Comparison of ENCODE assay signal across 9 cellular contexts in the genomic region with DNA sequence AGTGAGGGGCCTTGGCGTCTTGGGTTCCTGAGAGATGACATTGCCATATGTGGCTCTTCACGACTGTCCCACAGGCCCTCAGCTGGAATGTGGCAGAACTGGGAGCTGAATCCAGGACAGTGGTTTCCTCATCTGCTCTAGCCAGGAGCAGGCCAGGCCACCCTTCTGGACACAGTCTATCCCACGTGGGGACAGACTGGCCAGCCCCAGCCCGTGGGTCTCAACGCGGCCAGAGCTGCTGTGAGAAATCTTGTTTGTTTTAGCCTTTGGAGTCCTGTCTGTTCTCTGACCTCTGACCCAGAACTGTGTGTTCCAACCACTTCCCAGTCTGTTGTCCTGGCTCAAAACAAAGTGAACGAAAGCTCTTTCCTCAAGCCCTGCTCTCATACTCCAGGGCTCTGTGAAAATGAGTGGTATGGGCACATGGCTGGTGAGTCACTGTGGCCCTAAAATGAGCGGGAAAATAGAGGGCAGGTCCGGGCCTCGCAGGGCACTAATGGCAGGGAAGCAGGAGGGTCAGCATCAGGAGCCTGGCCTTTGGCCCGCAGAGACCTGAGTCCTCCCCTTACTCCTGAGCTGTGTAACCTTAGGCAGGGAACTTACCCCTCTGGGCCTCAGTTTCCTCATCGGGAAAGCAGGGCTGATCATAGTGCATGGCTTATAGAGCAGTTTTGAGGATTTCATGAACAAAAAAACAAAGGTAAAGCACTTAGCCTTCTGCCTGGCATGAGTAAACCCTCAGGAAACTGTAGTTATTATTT. TPM values are rescaled to one million over a fixed set of nuclear protein-coding genes. Genes with fewer than 3 reads are reported as not detected.
A peak's percentile ranks its signal among the peaks of the same experiment; 100 is the strongest.
DNase-seq lines count a peak whose midpoint lies in the region; ATAC-seq, FAIRE-seq and TF ChIP-seq lines count a peak whose summit lies in the region.
"Had no signal": no experiment of that assay in that cellular context is flagged by ENCODE, and none has a peak within 500 bp of the region (broad histone marks: within the 10 kb centered on the region; RNA-seq: fewer than 3 reads in every experiment).

No MANE protein-coding gene starts in this region.

- H3K27me3 ChIP-seq in gastrocnemius medialis: no peaks in the 10 kb centered on the region

- TF ChIP-seq CTCF in cardiac fibroblast (IDR thresholded peaks at IDR 0.05; ENCODE audit: low read depth, low read length): no peak
- TF ChIP-seq CTCF in kidney (IDR thresholded peaks at IDR 0.05; ENCODE audit: borderline replicate concordance, extremely low read depth, insufficient read depth): no peak
- no peak for TF ChIP-seq CTCF in gastrocnemius medialis (IDR thresholded peaks at IDR 0.05 in 4 of 5, conservative IDR thresholded peaks at IDR 0.05 in 1 of 5)

- H3K9me3 ChIP-seq in kidney (ENCODE audit: control insufficient read depth in 1 of 2, low read length in 2 of 2) (no peaks in the 10 kb centered on the region), gastrocnemius medialis (no peaks in the 10 kb centered on the region)

- peak in 1 of 2 donors; percentile 49 for TF ChIP-seq POLR2A in gastrocnemius medialis (IDR thresholded peaks at IDR 0.05)

- in situ Hi-C loops in gastrocnemius medialis (cut with MboI; ENCODE audit: low sequenced_read_pairs in 4 of 4): loop anchor here (5.0 to 25.0 kb wide), 6 partner anchors 105 to 855 kb away; partner anchors contain the start of gene ELL2 (in 2 of the 4)

- peak overlapping the region; percentile 80 to 92 for H3K27ac ChIP-seq in kidney (ENCODE audit: low read depth in 2 of 2, low read length in 2 of 2)
- peak overlapping the region; percentile 86 to 94 (median 89) for H3K27ac ChIP-seq in gastrocnemius medialis

- DNase-seq in ELR (ENCODE audit: low read depth) (peak; percentile 35), cardiac fibroblast (ENCODE audit: low read depth in 2 of 2) (peak; percentile 90), kidney (peak; percentile 95), gastrocnemius medialis (peak; percentile 91 to 96), NCI-H748 treated with DMSO at 0.1 percent for 48 hours (lab: John Stamatoyannopoulos, UW) (no peak)
- no peak for DNase-seq in activated CD4-positive, CD25-positive, alpha-beta regulatory T cell (lab: John Stamatoyannopoulos, UW)
- DNase-seq: activated CD4-positive, CD25-positive, alpha-beta regulatory T cell treated with anti-CD3 and anti-CD28 coated beads, Interleukin-2, amount 50 U/mL, for 72 hours had no signal

- ATAC-seq in gastrocnemius medialis: peak; percentile 60 to 65
- ATAC-seq in GM18519 (IDR thresholded peaks at IDR 0.05; ENCODE audit: low FRiP score, unreplicated experiment): no peak
- ATAC-seq in HG03432 (IDR thresholded peaks at IDR 0.05; ENCODE audit: unreplicated experiment): no peak

- no peak overlapping the region for H3K4me3 ChIP-seq in cardiac fibroblast (replicated peaks in 1 of 2; ENCODE audit: low read depth in 2 of 2, low read length in 2 of 2)
- no peak overlapping the region for H3K4me3 ChIP-seq in kidney (ENCODE audit: low read length in 2 of 2)
- H3K4me3 ChIP-seq in gastrocnemius medialis: no peak overlapping the region

- intact Hi-C loops in kidney (cut with DNase I): loop anchor here (10.0 kb wide), 1 partner anchor 477 kb away; no protein-coding TSS in a partner anchor
- intact Hi-C loops in gastrocnemius medialis (cut with DNase I; ENCODE audit: low total_unique reads): loop anchor here (1.0 to 5.0 kb wide), 4 partner anchors 21 to 805 kb away; partner anchors contain the start of genes CAST, RFESD and RHOBTB3

- no peak for FAIRE-seq in kidney (lab: Jason Lieb, UNC)

- H3K36me3 ChIP-seq in kidney (ENCODE audit: control insufficient read depth in 1 of 2, insufficient read depth in 2 of 2, low read length in 2 of 2) (no peaks in the 10 kb centered on the region), gastrocnemius medialis (peaks cover 0 to 4% of the 10 kb centered on the region in 2 donors)

- H3K9ac ChIP-seq in kidney (ENCODE audit: low read length in 2 of 2): peak overlapping the region; percentile 27 to 28

- H3K4me1 ChIP-seq in kidney (ENCODE audit: control insufficient read depth in 1 of 2, insufficient read depth in 1 of 2, low read depth in 1 of 2, low read length in 2 of 2) (peaks cover 18 to 26% of the 10 kb centered on the region in 2 donors), gastrocnemius medialis (peaks cover 61 to 64% of the 10 kb centered on the region in 2 donors)

RNA-seq across cellular contexts. Expression of gene GLRX, which starts 34.8 kb away (rescaled TPM):
- total RNA-seq in kidney (57.4 TPM), gastrocnemius medialis (1,000 to 10,000 TPM; 1,042 to 2,721 (median 1,859) TPM)
- 324 TPM for polyA plus RNA-seq in kidney (ENCODE audit: insufficient read depth, low read depth, low replicate concordance)

Comparison
In these comparisons a context has a peak if more than half of its experiments do, and no peak if none do; other contexts are left out.
1. DNase-seq: peak in ELR (single experiment), cardiac fibroblast (2 of 2), kidney (single experiment) and gastrocnemius medialis (2 of 2); none in NCI-H748 treated with DMSO at 0.1 percent for 48 hours (single experiment) and activated CD4-positive, CD25-positive, alpha-beta regulatory T cell (0 of 4).
2. ATAC-seq: peak in gastrocnemius medialis (2 of 2); none in GM18519 (single experiment) and HG03432 (single experiment).
3. RNA of gene GLRX, which starts 34.8 kb away (total RNA-seq): 1,042 to 2,721 TPM in gastrocnemius medialis; 57.4 TPM in kidney (single experiment); every median in the first group is over 10 times any median in the second.